In the genomic region with DNA sequence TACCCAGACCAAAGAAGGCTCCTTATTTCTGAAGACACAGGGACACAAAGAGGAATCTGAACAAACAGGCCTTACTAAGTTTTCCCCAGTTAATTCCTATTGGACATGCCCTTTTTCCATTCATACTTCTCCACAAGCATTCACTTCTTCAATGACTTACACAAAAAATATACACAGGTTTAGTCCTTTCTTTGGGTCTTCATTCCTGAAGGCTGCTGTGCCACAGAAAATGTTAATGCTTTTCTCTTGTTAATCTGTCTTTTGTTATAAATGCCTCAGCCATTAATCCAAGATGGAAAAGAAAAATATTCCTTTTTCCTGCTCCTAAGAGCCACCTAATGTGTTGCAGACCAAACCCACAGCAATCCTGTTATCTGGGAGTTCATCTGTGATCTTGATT, we compare ENCODE assay signal across 29 cellular contexts.
A peak's percentile ranks its signal among the peaks of the same experiment; 100 is the strongest.
DNase-seq lines count a peak whose midpoint lies in the region; ATAC-seq and TF ChIP-seq lines count a peak whose summit lies in the region.
"Had no signal": no experiment of that assay in that cellular context is flagged by ENCODE, and none has a peak within 500 bp of the region (broad histone marks: within the 10 kb centered on the region; RNA-seq: fewer than 3 reads in every experiment).

No MANE protein-coding gene starts in this region.

- H3K27ac ChIP-seq in BLaER1 (peak overlapping the region; percentile 99), VCaP (peak overlapping the region; percentile 94; the same call in 1 of the 2 replicates), neural progenitor cell (no peak overlapping the region)
- H3K27ac ChIP-seq: HL-60, PC-9, SJSA1 had no signal

- H3K27me3 ChIP-seq in BLaER1 (no peaks in the 10 kb centered on the region), neural progenitor cell (no peaks in the 10 kb centered on the region)
- H3K27me3 ChIP-seq: MG63 had no signal

- H3K36me3 ChIP-seq in BLaER1 (peaks cover 8% of the 10 kb centered on the region; the same call in 1 of the 2 replicates), neural progenitor cell (no peaks in the 10 kb centered on the region)
- H3K36me3 ChIP-seq: MG63, SJSA1 had no signal

- H3K27ac Mint-ChIP-seq in IgD-negative memory B cell (peak overlapping the region; percentile 16 to 98 (median 83)), neural progenitor cell (no peak overlapping the region)
- H3K27ac Mint-ChIP-seq in activated CD4-positive, alpha-beta T cell treated with anti-CD3 and anti-CD28 coated beads for 36 hours = no peak overlapping the region
- H3K27ac Mint-ChIP-seq: CD4-positive, alpha-beta memory T cell had no signal

- H3K9me3 Mint-ChIP-seq in IgD-negative memory B cell (peaks cover 3 to 6% (median 5%) of the 10 kb centered on the region in 3 donors), neural progenitor cell (peaks cover 8% of the 10 kb centered on the region)
- H3K9me3 Mint-ChIP-seq in activated CD4-positive, alpha-beta T cell treated with anti-CD3 and anti-CD28 coated beads for 36 hours (ENCODE audit: low read depth) = peaks cover 4% of the 10 kb centered on the region

- H3K79me2 ChIP-seq in neural progenitor cell (ENCODE audit: low read depth) = no peaks in the 10 kb centered on the region

- CTCF ChIA-PET in activated CD4-positive, alpha-beta T cell treated with anti-CD3 and anti-CD28 coated beads for 36 hours (lab: Charles Lee) = no interaction called here

- H3K4me3 ChIP-seq in BLaER1 = peak overlapping the region; percentile 27; the same call in 1 of the 2 replicates
- H3K4me3 ChIP-seq in neural progenitor cell = no peak overlapping the region
- H3K4me3 ChIP-seq: GM12878, MG63, PC-9, SJSA1 had no signal

- no peak overlapping the region for H3K4me3 Mint-ChIP-seq in IgD-negative memory B cell
- no peak overlapping the region for H3K4me3 Mint-ChIP-seq in neural progenitor cell
- no peak overlapping the region for H3K4me3 Mint-ChIP-seq in activated CD4-positive, alpha-beta T cell treated with anti-CD3 and anti-CD28 coated beads for 36 hours
- H3K4me3 Mint-ChIP-seq: CD4-positive, alpha-beta memory T cell had no signal

- peaks cover 43 to 74% (median 47%) of the 10 kb centered on the region in 3 donors for H3K4me1 Mint-ChIP-seq in IgD-negative memory B cell
- peaks cover 27% of the 10 kb centered on the region for H3K4me1 Mint-ChIP-seq in neural progenitor cell
- H3K4me1 Mint-ChIP-seq in activated CD4-positive, alpha-beta T cell treated with anti-CD3 and anti-CD28 coated beads for 36 hours = no peaks in the 10 kb centered on the region

- peaks cover 93% of the 10 kb centered on the region for H3K4me1 ChIP-seq in BLaER1
- peaks cover 10% of the 10 kb centered on the region for H3K4me1 ChIP-seq in neural progenitor cell
- H3K4me1 ChIP-seq: SJSA1 had no signal

- H3K9me3 ChIP-seq in BLaER1 (peaks cover 12% of the 10 kb centered on the region), neural progenitor cell (ENCODE audit: low read depth) (no peaks in the 10 kb centered on the region)
- H3K9me3 ChIP-seq: SJSA1 had no signal

- no peaks in the 10 kb centered on the region for H3F3A ChIP-seq in neural progenitor cell (ENCODE audit: low read depth)

- H3K36me3 Mint-ChIP-seq in IgD-negative memory B cell (no peaks in the 10 kb centered on the region), neural progenitor cell (no peaks in the 10 kb centered on the region)
- no peaks in the 10 kb centered on the region for H3K36me3 Mint-ChIP-seq in activated CD4-positive, alpha-beta T cell treated with anti-CD3 and anti-CD28 coated beads for 36 hours (ENCODE audit: low read depth)
- H3K36me3 Mint-ChIP-seq: CD4-positive, alpha-beta memory T cell had no signal

- ATAC-seq in activated CD4-positive, alpha-beta T cell treated with anti-CD3 and anti-CD28 coated beads for 36 hours = no peak
- no peak for ATAC-seq in HG02588 (IDR thresholded peaks at IDR 0.05; ENCODE audit: unreplicated experiment)
- ATAC-seq: GM12878, HCT116, Right ventricle myocardium inferior had no signal

- POLR2A ChIA-PET in activated CD4-positive, alpha-beta T cell treated with anti-CD3 and anti-CD28 coated beads for 36 hours (lab: Charles Lee) = interaction anchor here (0.7 kb wide), 1 partner anchor 1323 kb away, joined by 5 read pairs; no protein-coding TSS in a partner anchor

- H3K9ac ChIP-seq in BLaER1 (peak overlapping the region; percentile 89), neural progenitor cell (no peak overlapping the region)

- TF ChIP-seq CTCF in VCaP (conservative IDR thresholded peaks at IDR 0.05) = no peak
- no peak for TF ChIP-seq CTCF in neural progenitor cell (IDR thresholded peaks at IDR 0.05)

- H3K4me2 ChIP-seq in BLaER1 (peak overlapping the region; percentile 95), neural progenitor cell (peak overlapping the region; percentile 10)
- H3K4me2 ChIP-seq: PC-9 had no signal

- peak overlapping the region; percentile 54 for H2AFZ ChIP-seq in neural progenitor cell (replicated peaks)
- H2AFZ ChIP-seq: PC-9 had no signal

- intact Hi-C loops in activated CD4-positive, alpha-beta T cell treated with anti-CD3 and anti-CD28 coated beads for 36 hours (cut with DNase I, micrococcal nuclease) = no loop called here

- DNase-seq in neural progenitor cell (ENCODE audit: low spot score) = no peak
- DNase-seq in activated CD4-positive, alpha-beta T cell treated with anti-CD3 and anti-CD28 coated beads for 48 hours = no peak
- DNase-seq in activated CD4-positive, alpha-beta T cell treated with anti-CD3 and anti-CD28 coated beads for 36 hours = no peak
- DNase-seq in activated CD8-positive, alpha-beta memory T cell treated with anti-CD3 and anti-CD28 coated beads, Interleukin-2, amount 50 U/mL, for 4 hours = no peak
- DNase-seq: 8988T; ACHN; C1 segment of cervical spinal cord; CD4-positive, alpha-beta memory T cell; COR-L47; EL; GDM1; GOT3; MG63; NCI-H1105 treated with DMSO at 0.1 percent for 48 hours; NCI-H146; NCI-H1930; NCI-H446; NCI-H524 treated with DMSO at 0.1 percent for 48 hours; NCI-H774; PC-9 had no signal

- H3K27me3 Mint-ChIP-seq in IgD-negative memory B cell (no peaks in the 10 kb centered on the region), neural progenitor cell (ENCODE audit: insufficient read depth, low read depth) (peaks cover 8% of the 10 kb centered on the region)
- peaks cover 10% of the 10 kb centered on the region for H3K27me3 Mint-ChIP-seq in activated CD4-positive, alpha-beta T cell treated with anti-CD3 and anti-CD28 coated beads for 36 hours

- no peaks in the 10 kb centered on the region for H4K20me1 ChIP-seq in BLaER1
- no peaks in the 10 kb centered on the region for H4K20me1 ChIP-seq in neural progenitor cell (ENCODE audit: low read depth)

Comparison
In these comparisons a context has a peak if more than half of its experiments do, and no peak if none do; other contexts are left out.
1. H3K27ac Mint-ChIP-seq: peak in IgD-negative memory B cell (3 of 3); none in neural progenitor cell (single experiment) and activated CD4-positive, alpha-beta T cell treated with anti-CD3 and anti-CD28 coated beads for 36 hours (single experiment).